Comparison of ENCODE assay signal across 25 cellular contexts in the genomic region with DNA sequence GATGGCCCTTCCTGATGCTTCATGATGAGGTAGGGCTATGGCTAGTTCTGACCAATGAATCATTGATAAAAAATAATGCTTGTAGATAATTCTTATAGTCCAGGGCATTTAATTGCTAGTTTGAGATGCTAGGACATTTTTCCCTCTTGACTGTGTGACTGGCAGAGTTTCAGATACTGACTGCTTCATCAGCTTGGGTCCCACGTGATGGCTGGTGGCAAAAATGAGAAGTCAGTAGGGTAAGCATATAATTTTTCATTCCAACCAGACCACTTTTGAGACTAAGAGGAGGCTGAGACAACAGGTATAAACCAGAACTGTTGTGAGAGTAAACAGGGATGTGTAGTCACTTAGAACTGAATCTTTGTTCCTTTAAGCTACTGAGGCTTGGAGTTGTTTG.
DNase-seq lines count a peak whose midpoint lies in the region; ATAC-seq, FAIRE-seq and TF ChIP-seq lines count a peak whose summit lies in the region.
"Had no signal": no experiment of that assay in that cellular context is flagged by ENCODE, and none has a peak within 500 bp of the region (broad histone marks: within the 10 kb centered on the region; RNA-seq: fewer than 3 reads in every experiment).

No MANE protein-coding gene starts in this region.

- no peak overlapping the region for H3K9ac ChIP-seq in Karpas-422 (ENCODE audit: low read length)
- H3K9ac ChIP-seq: BLaER1 had no signal

- H3K4me1 ChIP-seq in Karpas-422 (ENCODE audit: low read length) = no peaks in the 10 kb centered on the region
- H3K4me1 ChIP-seq: A549, BE2C, BLaER1 had no signal

- H3K9me3 ChIP-seq in Karpas-422 (ENCODE audit: low read length) = no peaks in the 10 kb centered on the region
- H3K9me3 ChIP-seq: A549, BE2C, BLaER1 had no signal

- no peaks in the 10 kb centered on the region for H3K79me2 ChIP-seq in Karpas-422 (ENCODE audit: low read length)

- ATAC-seq in GM21390 (IDR thresholded peaks at IDR 0.05; ENCODE audit: unreplicated experiment) = no peak
- ATAC-seq: A549 had no signal

- H3K36me3 ChIP-seq in Karpas-422 (ENCODE audit: insufficient read depth, low read length) = no peaks in the 10 kb centered on the region
- H3K36me3 ChIP-seq: BE2C, BLaER1 had no signal

- H2AFZ ChIP-seq in Karpas-422 (ENCODE audit: low read length) = no peak overlapping the region

- H3K4me3 ChIP-seq in Karpas-422 (ENCODE audit: low read length) = no peak overlapping the region
- H3K4me3 ChIP-seq: A549, BLaER1 had no signal

- no peaks in the 10 kb centered on the region for H4K20me1 ChIP-seq in Karpas-422 (ENCODE audit: insufficient read depth, low read depth, low read length)
- H4K20me1 ChIP-seq: BLaER1 had no signal

- no peak overlapping the region for H3K4me2 ChIP-seq in Karpas-422 (ENCODE audit: low read depth, low read length, poor library complexity, severe bottlenecking)
- H3K4me2 ChIP-seq: A549, BLaER1 had no signal

- no peaks in the 10 kb centered on the region for H3K9me2 ChIP-seq in Karpas-422 (replicated peaks; ENCODE audit: insufficient read depth, low read length)

- H3K27ac ChIP-seq in Karpas-422 (ENCODE audit: low read length) = no peak overlapping the region
- H3K27ac ChIP-seq: 22Rv1, A549, BLaER1 had no signal

- no peak for FAIRE-seq in H54 (lab: Jason Lieb, UNC)
- FAIRE-seq: A549, D721Med, G401.6, GM12891, GM19239 had no signal

- no peak for TF ChIP-seq POLR2A in H54 (IDR thresholded peaks at IDR 0.05; ENCODE audit: low read depth, low read length)

- no peaks in the 10 kb centered on the region for H3K27me3 ChIP-seq in Karpas-422 (ENCODE audit: low read length)
- H3K27me3 ChIP-seq: BE2C, BLaER1 had no signal

- DNase-seq in DMS53 (lab: John Stamatoyannopoulos, UW) = peak; percentile 1
- DNase-seq in DMS53 treated with DMSO at 0.1 percent for 48 hours (lab: John Stamatoyannopoulos, UW; ENCODE audit: unreplicated experiment) = no peak
- peak; percentile 52 for DNase-seq in M059J (ENCODE audit: low read depth)
- DNase-seq in NCI-H345 treated with DMSO at 0.1 percent for 48 hours (lab: John Stamatoyannopoulos, UW; ENCODE audit: unreplicated experiment) = peak; percentile 1
- DNase-seq in kidney glomerular epithelial cell (lab: John Stamatoyannopoulos, UW) = peak; percentile 39
- no peak for DNase-seq in H54 (ENCODE audit: insufficient read length, low spot score)
- no peak for DNase-seq in Karpas-422
- DNase-seq: ACHN; BE2C; C1 segment of cervical spinal cord; Calu3; CD4-positive, alpha-beta memory T cell; CD4-positive, CD25-positive, alpha-beta regulatory T cell; CD8-positive, alpha-beta memory T cell; COR-L47; DMS79 treated with DMSO at 0.1 percent for 48 hours; GF-D8 had no signal

Comparison
In these comparisons a context has a peak if more than half of its experiments do, and no peak if none do; other contexts are left out.
1. DNase-seq: peak in DMS53 (single experiment), M059J (single experiment), NCI-H345 treated with DMSO at 0.1 percent for 48 hours (single experiment) and kidney glomerular epithelial cell (single experiment); none in DMS53 treated with DMSO at 0.1 percent for 48 hours (single experiment), H54 (single experiment) and Karpas-422 (single experiment).